Comparison of ENCODE assay signal across 7 cellular contexts in genomic region chr20:47274449-47275108, GRCh38.
DNase-seq lines count a peak whose midpoint lies in the region; ATAC-seq and TF ChIP-seq lines count a peak whose summit lies in the region.

No MANE protein-coding gene starts in this region.

- POLR2A ChIA-PET in PC-3 (lab: Charles Lee; ENCODE audit: unreplicated experiment), result interaction anchor here (0.6 to 1.9 kb wide), 5 partner anchors 19 to 110 kb away, joined by 4 to 12 read pairs (median 5); no protein-coding TSS in a partner anchor

- H3K9ac ChIP-seq in PC-3 (ENCODE audit: low read length) (peak overlapping the region; percentile 42), mammary epithelial cell (ENCODE audit: insufficient read depth, low read length) (peak overlapping the region; percentile 73)

- peak; percentile 64 for ATAC-seq in GM18520 (IDR thresholded peaks at IDR 0.05; ENCODE audit: unreplicated experiment)
- ATAC-seq in HG02798 (IDR thresholded peaks at IDR 0.05; ENCODE audit: poor library complexity, unreplicated experiment), result peak; percentile 87
- ATAC-seq in PC-3, result peak; percentile 97

- H3K4me2 ChIP-seq in PC-3 (ENCODE audit: low read length) (peak overlapping the region; percentile 74), mammary epithelial cell (ENCODE audit: insufficient read depth, low read depth, low read length) (peak overlapping the region; percentile 53)

- H4K20me1 ChIP-seq in PC-3 (ENCODE audit: low read length) (no peaks in the 10 kb centered on the region), mammary epithelial cell (ENCODE audit: insufficient read depth, low read length) (no peaks in the 10 kb centered on the region)

- H3K27me3 ChIP-seq in PC-3 (ENCODE audit: low read length) (no peaks in the 10 kb centered on the region), mammary epithelial cell (ENCODE audit: insufficient read depth, low read length) (no peaks in the 10 kb centered on the region)

- dilution Hi-C loops in mammary epithelial cell (cut with HindIII; ENCODE audit: low sequenced_read_pairs), result loop anchor here (5.0 kb wide), 1 partner anchor 108 kb away; no protein-coding TSS in a partner anchor

- in situ Hi-C loops in mammary epithelial cell (cut with MboI; ENCODE audit: low sequenced_read_pairs in 2 of 2), result loop anchor here (5.0 to 25.0 kb wide), 3 partner anchors 108 to 363 kb away; no protein-coding TSS in a partner anchor

- intact Hi-C loops in PC-3 (cut with micrococcal nuclease), result loop anchor here (1.0 to 2.0 kb wide), 8 partner anchors 30 to 347 kb away; no protein-coding TSS in a partner anchor
- intact Hi-C loops in mammary epithelial cell (cut with micrococcal nuclease), result loop anchor here (2.0 to 10.0 kb wide), 4 partner anchors 43 to 228 kb away; partner anchors contain the start of gene NCOA3
- intact Hi-C loops in lower leg skin (cut with DNase I; ENCODE audit: low total_unique reads), result loop anchor here (5.0 kb wide), 1 partner anchor 108 kb away; no protein-coding TSS in a partner anchor

- CTCF ChIA-PET in PC-3 (lab: Charles Lee), result interaction anchor here (0.5 to 6.1 kb wide), 16 partner anchors 9 to 346 kb away, joined by 3 to 123 read pairs (median 4); partner anchors contain the start of gene ZMYND8
- CTCF ChIA-PET in mammary epithelial cell (lab: Charles Lee; ENCODE audit: low non-redundant PET), result interaction anchor here (0.6 to 1.6 kb wide), 5 partner anchors 11 to 347 kb away, joined by 4 to 24 read pairs (median 7); no protein-coding TSS in a partner anchor

- H3K9me3 ChIP-seq in PC-3 (ENCODE audit: low read length) (no peaks in the 10 kb centered on the region), mammary epithelial cell (replicated peaks; ENCODE audit: insufficient read depth, low read length) (no peaks in the 10 kb centered on the region)

- peaks cover 6% of the 10 kb centered on the region for H3F3A ChIP-seq in PC-3 (ENCODE audit: low read length, unreplicated experiment)

- peak overlapping the region; percentile 40 for H3K4me3 ChIP-seq in PC-3 (ENCODE audit: low read length)
- H3K4me3 ChIP-seq in mammary epithelial cell (replicated peaks in 1 of 3; ENCODE audit: insufficient read depth in 1 of 3, low read depth in 2 of 3, low read length in 3 of 3), result peak overlapping the region in 1 of 3 experiments; percentile 8
- no peak overlapping the region for H3K4me3 ChIP-seq in lower leg skin (ENCODE audit: low read depth, poor library complexity, severe bottlenecking)

- TF ChIP-seq POLR2A in lower leg skin (IDR thresholded peaks at IDR 0.05), result no peak

- H3K27ac ChIP-seq in PC-3 (ENCODE audit: low read length), result peak overlapping the region; percentile 83
- peak overlapping the region; percentile 94 for H3K27ac ChIP-seq in mammary epithelial cell (ENCODE audit: insufficient read depth, low read depth, low read length)

- H3K36me3 ChIP-seq in PC-3 (ENCODE audit: low read depth, low read length), result peaks cover 10% of the 10 kb centered on the region; the same call in 1 of the 2 replicates
- H3K36me3 ChIP-seq in mammary epithelial cell (ENCODE audit: insufficient read depth, low read length), result peaks cover 10% of the 10 kb centered on the region

- WGBS in mammary epithelial cell (ENCODE audit: low coverage, missing lambda C conversion rate), result 0% methylated on average over 3 of the region's 3 CpGs
- 29 to 31% methylated on average over 3 of the region's 3 CpGs for WGBS in lower leg skin, 2 donors

- DNase-seq in PC-3, result peak; percentile 95
- DNase-seq in mammary epithelial cell, result peak; percentile 94
- DNase-seq in lower leg skin (ENCODE audit: low spot score in 2 of 2), result peak; percentile 33 to 53
- DNase-seq in superior temporal gyrus (ENCODE audit: extremely low spot score), result peak; percentile 65
- no peak for DNase-seq in SHP77 treated with DMSO at 0.1 percent for 48 hours (lab: John Stamatoyannopoulos, UW)

- H3K4me1 ChIP-seq in PC-3 (ENCODE audit: insufficient read depth, low read length) (peaks cover 36% of the 10 kb centered on the region), mammary epithelial cell (ENCODE audit: insufficient read depth, low read length) (peaks cover 39% of the 10 kb centered on the region)

- H3K79me2 ChIP-seq in PC-3 (ENCODE audit: low read length) (0 out of 2 replicates have a peak, but pooled peaks cover 6% of the 10 kb centered on the region), mammary epithelial cell (ENCODE audit: insufficient read depth, low read length) (peaks cover 61% of the 10 kb centered on the region)

- H2AFZ ChIP-seq in PC-3 (ENCODE audit: low read length) (no peak overlapping the region), mammary epithelial cell (ENCODE audit: low read depth, low read length) (no peak overlapping the region)

- BruUV-seq in PC-3 (replicated peaks; lab: Mats Ljungman, UMichigan), result TSS peak; percentile 98
- BruUV-seq in mammary epithelial cell (replicated peaks; lab: Mats Ljungman, UMichigan), result TSS peak; percentile 96

- TF ChIP-seq CTCF in PC-3 (conservative IDR thresholded peaks at IDR 0.05; ENCODE audit: low read depth, low read length), result no peak
- no peak for TF ChIP-seq CTCF in mammary epithelial cell (conservative IDR thresholded peaks at IDR 0.05 in 1 of 2, IDR thresholded peaks at IDR 0.05 in 1 of 2; ENCODE audit: extremely low read depth in 1 of 2, insufficient read depth in 1 of 2, low read depth in 1 of 2, low read length in 2 of 2)
- TF ChIP-seq CTCF in lower leg skin (IDR thresholded peaks at IDR 0.05), result no peak

- H3K9me2 ChIP-seq in PC-3 (replicated peaks; ENCODE audit: low read length), result no peaks in the 10 kb centered on the region
